ENCODE assay signal across 8 cellular contexts in genomic region chr16:85557976-85558589, GRCh38. TPM values are rescaled to one million over a fixed set of nuclear protein-coding genes. Genes with fewer than 3 reads are reported as not detected.
DNase-seq lines count a peak whose midpoint lies in the region; ATAC-seq, FAIRE-seq and TF ChIP-seq lines count a peak whose summit lies in the region.

No MANE protein-coding gene starts in this region.

- no peaks in the 10 kb centered on the region for H3K36me3 ChIP-seq in thyroid gland

- H3K27me3 ChIP-seq in thyroid gland, result no peaks in the 10 kb centered on the region

- H3K4me3 ChIP-seq in LNCaP clone FGC (ENCODE audit: low read depth, low read length), result peak overlapping the region; percentile 87
- peak overlapping the region in 1 of 3 donors; percentile 19 for H3K4me3 ChIP-seq in thyroid gland (replicated peaks in 1 of 3)

- BruUV-seq in Calu3 (replicated peaks; lab: Mats Ljungman, UMichigan), result no TSS peak

- peak overlapping the region; percentile 40 for H3K27ac Mint-ChIP-seq in Calu3 (ENCODE audit: unreplicated experiment)
- H3K27ac Mint-ChIP-seq in activated T-helper 17 cell treated with anti-CD3 and anti-CD28 coated beads, Interleukin-2, amount 50 U/mL, for 72 hours, result peak overlapping the region; percentile 65

- H3K9me3 Mint-ChIP-seq in Calu3 (ENCODE audit: low read depth, unreplicated experiment), result no peaks in the 10 kb centered on the region
- no peaks in the 10 kb centered on the region for H3K9me3 Mint-ChIP-seq in activated T-helper 17 cell treated with anti-CD3 and anti-CD28 coated beads, Interleukin-2, amount 50 U/mL, for 72 hours

- WGBS in thyroid gland, 2 donors, result 5 to 13% methylated on average over 12 of the region's 12 CpGs

- peaks cover 59 to 62% of the 10 kb centered on the region in 2 donors for H3K4me1 ChIP-seq in thyroid gland

- FAIRE-seq in islet of Langerhans (lab: Jason Lieb, UNC), result peak; percentile 62

- ATAC-seq in activated T-helper 17 cell treated with anti-CD3 and anti-CD28 coated beads, Interleukin-2, amount 50 U/mL, for 72 hours (replicated peaks), result no peak

- peak in 1 of 2 donors; percentile 83 for TF ChIP-seq POLR2A in thyroid gland (IDR thresholded peaks at IDR 0.05)

- peaks cover 35% of the 10 kb centered on the region for H3K4me1 Mint-ChIP-seq in Calu3 (ENCODE audit: low read depth, unreplicated experiment)
- peaks cover 22% of the 10 kb centered on the region for H3K4me1 Mint-ChIP-seq in activated T-helper 17 cell treated with anti-CD3 and anti-CD28 coated beads, Interleukin-2, amount 50 U/mL, for 72 hours

- CTCF ChIA-PET in Calu3 (lab: Charles Lee), result interaction anchor here (0.6 to 2.3 kb wide), 13 partner anchors 29 to 161 kb away, joined by 3 to 24 read pairs (median 4); partner anchors contain the start of gene GSE1

- peaks cover 51% of the 10 kb centered on the region for H3K36me3 Mint-ChIP-seq in Calu3 (ENCODE audit: insufficient read depth, unreplicated experiment)
- H3K36me3 Mint-ChIP-seq in activated T-helper 17 cell treated with anti-CD3 and anti-CD28 coated beads, Interleukin-2, amount 50 U/mL, for 72 hours (ENCODE audit: low read depth), result peaks cover 7% of the 10 kb centered on the region

- peaks cover 12% of the 10 kb centered on the region for H3K27me3 Mint-ChIP-seq in Calu3 (ENCODE audit: unreplicated experiment)
- H3K27me3 Mint-ChIP-seq in activated T-helper 17 cell treated with anti-CD3 and anti-CD28 coated beads, Interleukin-2, amount 50 U/mL, for 72 hours, result no peaks in the 10 kb centered on the region

- peak overlapping the region; percentile 73 for H3K4me3 Mint-ChIP-seq in Calu3 (ENCODE audit: low read depth, unreplicated experiment)
- H3K4me3 Mint-ChIP-seq in activated T-helper 17 cell treated with anti-CD3 and anti-CD28 coated beads, Interleukin-2, amount 50 U/mL, for 72 hours, result peak overlapping the region; percentile 94

- DNase-seq in Calu3 (peak; percentile 62), LNCaP clone FGC (ENCODE audit: low read depth) (peak; percentile 93), thyroid gland (peak; percentile 79 to 81), amniotic stem cell (lab: John Stamatoyannopoulos, UW) (no peak), cerebellar cortex (ENCODE audit: low spot score) (no peak), occipital lobe (lab: John Stamatoyannopoulos, UW) (no peak)

- TF ChIP-seq CTCF in Calu3 (IDR thresholded peaks at IDR 0.05; ENCODE audit: unreplicated experiment), result no peak
- TF ChIP-seq CTCF in LNCaP clone FGC (IDR thresholded peaks at IDR 0.05; ENCODE audit: control insufficient read depth, extremely low read depth, insufficient read depth), result peak; percentile 49; the same call in 1 of the 2 replicates
- TF ChIP-seq CTCF in thyroid gland (IDR thresholded peaks at IDR 0.05), result no peak

- intact Hi-C loops in Calu3 (cut with micrococcal nuclease; ENCODE audit: unreplicated experiment), result loop anchor here (2.0 to 5.0 kb wide), 3 partner anchors 54 to 135 kb away; partner anchors contain the start of gene GSE1
- intact Hi-C loops in thyroid gland (cut with DNase I), result loop anchor here (5.0 to 10.0 kb wide), 2 partner anchors 96 to 133 kb away; no protein-coding TSS in a partner anchor

- peak overlapping the region; percentile 84 to 96 (median 96) for H3K27ac ChIP-seq in thyroid gland

- no peaks in the 10 kb centered on the region for H3K9me3 ChIP-seq in thyroid gland

RNA-seq across cellular contexts. Expression of gene GSE1, which starts 55.0 kb away (rescaled TPM):
- 45.3 and 46.2 TPM in 2 replicates for total RNA-seq in Calu3 (2022)
- total RNA-seq in activated T-helper 17 cell treated with anti-CD3 and anti-CD28 coated beads, Interleukin-2, amount 50 U/mL, for 72 hours, result 10 to 100 TPM; 12.1 to 17.4 TPM
- 100 to 1,000 TPM in 1 of 4 donors, 10 to 100 TPM in 3; 54.2 to 155 (median 71.9) TPM for total RNA-seq in thyroid gland
- 18.4 TPM for total RNA-seq in occipital lobe

Comparison
In these comparisons a context has a peak if more than half of its experiments do, and no peak if none do; other contexts are left out.
1. DNase-seq: peak in Calu3 (single experiment), LNCaP clone FGC (single experiment) and thyroid gland (2 of 2); none in amniotic stem cell (single experiment), cerebellar cortex (single experiment) and occipital lobe (single experiment).